ENCODE assay signal across 1 cellular context in genomic region chr9:526904-527591, GRCh38.
TF ChIP-seq lines count a peak whose summit lies in the region.

No MANE protein-coding gene starts in this region.

TF ChIP-seq in H1, 55 proteins besides CTCF, POLR2A, EP300 and RAD21:
- TF ChIP-seq YY1 (IDR thresholded peaks at IDR 0.05; ENCODE audit: low read depth, low read length) (no peak), CHD7 (IDR thresholded peaks at IDR 0.05; ENCODE audit: insufficient replicate concordance, low read length) (no peak), SP1 (IDR thresholded peaks at IDR 0.05; ENCODE audit: low read depth, low read length) (no peak), SP2 (IDR thresholded peaks at IDR 0.05; ENCODE audit: low read length) (no peak), KDM4A (IDR thresholded peaks at IDR 0.05; ENCODE audit: low read depth, low read length, severe bottlenecking) (no peak), TAF7 (optimal IDR thresholded peaks at IDR 0.05; ENCODE audit: borderline replicate concordance, low read depth, low read length) (no peak), CHD1 (IDR thresholded peaks at IDR 0.05; ENCODE audit: low read depth, low read length) (no peak), POLR2AphosphoS5 (IDR thresholded peaks at IDR 0.05; ENCODE audit: low read depth, low read length) (no peak), NRF1 (IDR thresholded peaks at IDR 0.05; ENCODE audit: low read depth, low read length) (no peak), RNF2 (IDR thresholded peaks at IDR 0.05; ENCODE audit: borderline replicate concordance, low read depth, low read length, missing control alignments, poor library complexity, severe bottlenecking) (no peak), JUN (IDR thresholded peaks at IDR 0.05; ENCODE audit: low read depth, low read length) (no peak), BACH1 (IDR thresholded peaks at IDR 0.05; ENCODE audit: low read length) (no peak), TBP (IDR thresholded peaks at IDR 0.05; ENCODE audit: low read depth, low read length) (no peak), POU5F1 (IDR thresholded peaks at IDR 0.05; ENCODE audit: low read depth, low read length) (no peak)
